In genomic region chr15:100201376-100202280, GRCh38 we compare ENCODE assay signal across 11 cellular contexts.
DNase-seq lines count a peak whose midpoint lies in the region; ATAC-seq, FAIRE-seq and TF ChIP-seq lines count a peak whose summit lies in the region.
"Had no signal": no experiment of that assay in that cellular context is flagged by ENCODE, and none has a peak within 500 bp of the region (broad histone marks: within the 10 kb centered on the region; RNA-seq: fewer than 3 reads in every experiment).

No MANE protein-coding gene starts in this region.

- H3K9me3 ChIP-seq in astrocyte (ENCODE audit: insufficient read depth, low read depth, low read length), result no peaks in the 10 kb centered on the region
- H3K9me3 ChIP-seq in left lung, result no peaks in the 10 kb centered on the region

- peaks cover 59% of the 10 kb centered on the region for H3K27me3 Mint-ChIP-seq in astrocyte (ENCODE audit: low read depth, unreplicated experiment)
- peaks cover 12 to 20% of the 10 kb centered on the region in 2 donors for H3K27me3 Mint-ChIP-seq in natural killer cell treated with Interleukin-12 subunit alpha and Interleukin-12 subunit beta and Interleukin-15 and Interleukin-18, amount 100 ng/mL, for 72 hours

- H3K4me3 Mint-ChIP-seq in astrocyte (ENCODE audit: unreplicated experiment), result no peak overlapping the region
- H3K4me3 Mint-ChIP-seq in natural killer cell treated with Interleukin-12 subunit alpha and Interleukin-12 subunit beta and Interleukin-15 and Interleukin-18, amount 100 ng/mL, for 72 hours, result peak overlapping the region; percentile 75

- TF ChIP-seq CTCF in GM06990 (IDR thresholded peaks at IDR 0.05; ENCODE audit: insufficient read depth, low read length, poor library complexity, severe bottlenecking) (no peak), astrocyte (IDR thresholded peaks at IDR 0.05; ENCODE audit: insufficient read depth, low read depth, low read length) (no peak), left lung (IDR thresholded peaks at IDR 0.05) (no peak)

- no peak overlapping the region for H3K27ac Mint-ChIP-seq in astrocyte (ENCODE audit: unreplicated experiment)
- H3K27ac Mint-ChIP-seq in natural killer cell treated with Interleukin-12 subunit alpha and Interleukin-12 subunit beta and Interleukin-15 and Interleukin-18, amount 100 ng/mL, for 72 hours, result peak overlapping the region in 1 of 2 donors; percentile 37

- intact Hi-C loops in left lung (cut with DNase I), result no loop called here

- no peak overlapping the region for H3K9ac ChIP-seq in astrocyte (ENCODE audit: low read length)

- DNase-seq in GM06990 (ENCODE audit: extremely low read depth, insufficient read length) (peak; percentile 44), astrocyte (ENCODE audit: low read depth) (peak; percentile 76), left lung (no peak), glomerular visceral epithelial cell (ENCODE audit: extremely low spot score) (no peak), NCI-H510A (lab: John Stamatoyannopoulos, UW) (no peak), T1000 (lab: John Stamatoyannopoulos, UW) (no peak)
- DNase-seq in natural killer cell treated with Interleukin-12 subunit alpha and Interleukin-12 subunit beta and Interleukin-15 and Interleukin-18, amount 100 ng/mL, for 72 hours (ENCODE audit: low spot score), result no peak
- DNase-seq: DMS79, NCI-H2029 treated with DMSO at 0.1 percent for 48 hours had no signal

- no peak for FAIRE-seq in astrocyte (lab: Jason Lieb, UNC)

- H3K27ac ChIP-seq in astrocyte (ENCODE audit: low read depth, low read length) (no peak overlapping the region), left lung (no peak overlapping the region)

- ATAC-seq in HG03139 (IDR thresholded peaks at IDR 0.05; ENCODE audit: unreplicated experiment), result peak; percentile 45
- peak; percentile 63 to 73 for ATAC-seq in natural killer cell treated with Interleukin-12 subunit alpha and Interleukin-12 subunit beta and Interleukin-15 and Interleukin-18, amount 100 ng/mL, for 72 hours
- no peak for ATAC-seq in left lung
- ATAC-seq: activated naive CD4-positive, alpha-beta T cell treated with anti-CD3 and anti-CD28 coated beads, Interleukin-2, amount 50 U/mL, for 72 hours had no signal

- no peak overlapping the region for H2AFZ ChIP-seq in astrocyte (ENCODE audit: low read depth, low read length)

- H3K27me3 ChIP-seq in GM06990 (replicated peaks; ENCODE audit: control insufficient read depth, insufficient read depth, low read length) (no peaks in the 10 kb centered on the region), astrocyte (ENCODE audit: insufficient read depth, low read length) (peaks cover 17% of the 10 kb centered on the region), left lung (peaks cover 0 to 7% of the 10 kb centered on the region in 2 donors)

- no peak overlapping the region for H3K4me3 ChIP-seq in GM06990 (replicated peaks; ENCODE audit: low read depth, low read length)
- no peak overlapping the region for H3K4me3 ChIP-seq in astrocyte (ENCODE audit: insufficient read depth, low read depth, low read length)
- no peak overlapping the region for H3K4me3 ChIP-seq in left lung

- H3K4me1 ChIP-seq in astrocyte (ENCODE audit: insufficient read depth, low read length) (peaks cover 7% of the 10 kb centered on the region), left lung (no peaks in the 10 kb centered on the region)

- no peaks in the 10 kb centered on the region for H4K20me1 ChIP-seq in astrocyte (ENCODE audit: insufficient read depth, low read length)

- H3K36me3 ChIP-seq in GM06990 (ENCODE audit: control insufficient read depth, insufficient read depth, low read length) (no peaks in the 10 kb centered on the region), astrocyte (ENCODE audit: insufficient read depth, low read length) (no peaks in the 10 kb centered on the region), left lung (no peaks in the 10 kb centered on the region)

- H3K4me2 ChIP-seq in astrocyte (ENCODE audit: low read length), result peak overlapping the region; percentile 22

- peaks cover 10% of the 10 kb centered on the region for H3K4me1 Mint-ChIP-seq in astrocyte (ENCODE audit: low read depth, unreplicated experiment)
- H3K4me1 Mint-ChIP-seq in natural killer cell treated with Interleukin-12 subunit alpha and Interleukin-12 subunit beta and Interleukin-15 and Interleukin-18, amount 100 ng/mL, for 72 hours (ENCODE audit: low read depth in 2 of 2), result peaks cover 20 to 25% of the 10 kb centered on the region in 2 donors

- no peaks in the 10 kb centered on the region for H3K36me3 Mint-ChIP-seq in astrocyte (ENCODE audit: low read depth, unreplicated experiment)
- no peaks in the 10 kb centered on the region for H3K36me3 Mint-ChIP-seq in natural killer cell treated with Interleukin-12 subunit alpha and Interleukin-12 subunit beta and Interleukin-15 and Interleukin-18, amount 100 ng/mL, for 72 hours

- H3K9me3 Mint-ChIP-seq in astrocyte (ENCODE audit: unreplicated experiment), result peaks cover 5% of the 10 kb centered on the region
- no peaks in the 10 kb centered on the region for H3K9me3 Mint-ChIP-seq in natural killer cell treated with Interleukin-12 subunit alpha and Interleukin-12 subunit beta and Interleukin-15 and Interleukin-18, amount 100 ng/mL, for 72 hours
- H3K9me3 Mint-ChIP-seq: activated naive CD4-positive, alpha-beta T cell treated with anti-CD3 and anti-CD28 coated beads, Interleukin-2, amount 50 U/mL, for 72 hours had no signal

- no peaks in the 10 kb centered on the region for H3K79me2 ChIP-seq in astrocyte (ENCODE audit: insufficient read depth, low read length)

Comparison
In these comparisons a context has a peak if more than half of its experiments do, and no peak if none do; other contexts are left out.
1. DNase-seq: peak in GM06990 (single experiment) and astrocyte (single experiment); none in natural killer cell treated with Interleukin-12 subunit alpha and Interleukin-12 subunit beta and Interleukin-15 and Interleukin-18, amount 100 ng/mL, for 72 hours (single experiment), left lung (0 of 2), glomerular visceral epithelial cell (single experiment), NCI-H510A (single experiment) and T1000 (single experiment).